In genomic region chr22:47162865-47163264, GRCh38 we compare ENCODE assay signal across 27 cellular contexts.
DNase-seq lines count a peak whose midpoint lies in the region; ATAC-seq and TF ChIP-seq lines count a peak whose summit lies in the region.
"Had no signal": no experiment of that assay in that cellular context is flagged by ENCODE, and none has a peak within 500 bp of the region (broad histone marks: within the 10 kb centered on the region; RNA-seq: fewer than 3 reads in every experiment).

No MANE protein-coding gene starts in this region.

- ATAC-seq in activated naive CD8-positive, alpha-beta T cell treated with anti-CD3 and anti-CD28 coated beads, Interleukin-2, amount 10 ng/mL, durations not matched to agents 7 days and 5 days (ENCODE audit: low read depth): no peak
- ATAC-seq in activated naive CD8-positive, alpha-beta T cell treated with anti-CD3 and anti-CD28 coated beads, Interleukin-2, amount 50 U/mL, for 24 hours: no peak
- no peak for ATAC-seq in GM19023 (IDR thresholded peaks at IDR 0.05; ENCODE audit: unreplicated experiment)
- no peak for ATAC-seq in activated T-helper 17 cell treated with anti-CD3 and anti-CD28 coated beads, Interleukin-2, amount 50 U/mL, for 72 hours (replicated peaks)
- ATAC-seq: A549; effector memory CD8-positive, alpha-beta T cell; naive thymus-derived CD4-positive, alpha-beta T cell had no signal

- DNase-seq in activated naive CD8-positive, alpha-beta T cell treated with anti-CD3 and anti-CD28 coated beads, Interleukin-2, amount 10 ng/mL, durations not matched to agents 7 days and 5 days: peak; percentile 17
- no peak for DNase-seq in activated naive CD8-positive, alpha-beta T cell treated with anti-CD3 and anti-CD28 coated beads, Interleukin-2, amount 50 U/mL, for 24 hours
- DNase-seq in adrenal gland (peak in 4 of 7 donors; percentile 2 to 41 (median 8)), mesenteric fat pad (ENCODE audit: low spot score) (peak; percentile 67), transverse colon (peak; percentile 3), esophagus squamous epithelium (lab: John Stamatoyannopoulos, UW) (no peak)
- DNase-seq: activated B cell treated with CpG ODN at 0.5 μM for 24 hours; activated CD4-positive, alpha-beta memory T cell treated with anti-CD3 and anti-CD28 coated beads for 36 hours; activated CD8-positive, alpha-beta memory T cell treated with anti-CD3 and anti-CD28 coated beads, Interleukin-2, amount 50 U/mL, for 4 hours; CD4-positive, alpha-beta T cell; effector memory CD8-positive, alpha-beta T cell; GM23248; naive thymus-derived CD4-positive, alpha-beta T cell; NCI-H1048; NCI-H2107; NCI-H345; NCI-H82; occipital lobe; small intestine; stimulated activated naive CD4-positive, alpha-beta T cell had no signal

- H3K27me3 Mint-ChIP-seq in activated naive CD8-positive, alpha-beta T cell treated with anti-CD3 and anti-CD28 coated beads, Interleukin-2, amount 10 ng/mL, durations not matched to agents 7 days and 5 days: no peaks in the 10 kb centered on the region
- H3K27me3 Mint-ChIP-seq in activated naive CD8-positive, alpha-beta T cell treated with anti-CD3 and anti-CD28 coated beads, Interleukin-2, amount 50 U/mL, for 24 hours: no peaks in the 10 kb centered on the region
- H3K27me3 Mint-ChIP-seq in activated T-helper 17 cell treated with anti-CD3 and anti-CD28 coated beads, Interleukin-2, amount 50 U/mL, for 72 hours: no peaks in the 10 kb centered on the region
- H3K27me3 Mint-ChIP-seq: activated B cell treated with CpG ODN at 0.5 μM for 24 hours; activated CD4-positive, alpha-beta memory T cell treated with anti-CD3 and anti-CD28 coated beads for 36 hours; activated naive CD4-positive, alpha-beta T cell treated with anti-CD3 and anti-CD28 coated beads, Interleukin-2, amount 50 U/mL, for 24 hours; CD4-positive, alpha-beta T cell; effector memory CD8-positive, alpha-beta T cell; naive thymus-derived CD4-positive, alpha-beta T cell had no signal

- no peaks in the 10 kb centered on the region for H3K36me3 ChIP-seq in adrenal gland (replicated peaks in 1 of 2)
- H3K36me3 ChIP-seq in transverse colon: no peaks in the 10 kb centered on the region
- peaks cover 0 to 37% (median 0%) of the 10 kb centered on the region in 3 donors for H3K36me3 ChIP-seq in esophagus squamous epithelium
- H3K36me3 ChIP-seq: cardiac muscle cell, vagina had no signal

- H3K4me3 Mint-ChIP-seq in activated naive CD8-positive, alpha-beta T cell treated with anti-CD3 and anti-CD28 coated beads, Interleukin-2, amount 10 ng/mL, durations not matched to agents 7 days and 5 days: no peak overlapping the region
- H3K4me3 Mint-ChIP-seq in activated naive CD8-positive, alpha-beta T cell treated with anti-CD3 and anti-CD28 coated beads, Interleukin-2, amount 50 U/mL, for 24 hours: no peak overlapping the region
- no peak overlapping the region for H3K4me3 Mint-ChIP-seq in activated T-helper 17 cell treated with anti-CD3 and anti-CD28 coated beads, Interleukin-2, amount 50 U/mL, for 72 hours
- H3K4me3 Mint-ChIP-seq: activated B cell treated with CpG ODN at 0.5 μM for 24 hours; activated CD4-positive, alpha-beta memory T cell treated with anti-CD3 and anti-CD28 coated beads for 36 hours; activated naive CD4-positive, alpha-beta T cell treated with anti-CD3 and anti-CD28 coated beads, Interleukin-2, amount 50 U/mL, for 24 hours; CD4-positive, alpha-beta T cell; effector memory CD8-positive, alpha-beta T cell; naive thymus-derived CD4-positive, alpha-beta T cell had no signal

- TF ChIP-seq CTCF in adrenal gland (IDR thresholded peaks at IDR 0.05) (no peak), transverse colon (IDR thresholded peaks at IDR 0.05) (no peak), esophagus squamous epithelium (IDR thresholded peaks at IDR 0.05) (no peak)

- H3K4me1 ChIP-seq in adrenal gland (replicated peaks in 1 of 2) (no peaks in the 10 kb centered on the region), transverse colon (no peaks in the 10 kb centered on the region), esophagus squamous epithelium (no peaks in the 10 kb centered on the region)
- H3K4me1 ChIP-seq: A549, ascending aorta, vagina had no signal

- intact Hi-C loops in adrenal gland (cut with DNase I) (no loop called here), transverse colon (cut with DNase I; ENCODE audit: low total_unique reads) (no loop called here), esophagus squamous epithelium (cut with DNase I) (no loop called here)

- H3K4me3 ChIP-seq in adrenal gland (no peak overlapping the region), transverse colon (no peak overlapping the region), esophagus squamous epithelium (no peak overlapping the region)
- H3K4me3 ChIP-seq: A549, ascending aorta, cardiac muscle cell, GM23248, vagina had no signal

- H3K9me3 ChIP-seq in adrenal gland (replicated peaks in 1 of 3): no peaks in the 10 kb centered on the region
- H3K9me3 ChIP-seq in transverse colon: no peaks in the 10 kb centered on the region
- H3K9me3 ChIP-seq in esophagus squamous epithelium: no peaks in the 10 kb centered on the region
- H3K9me3 ChIP-seq: A549, ascending aorta, vagina had no signal

- 79 to 93% (median 84%) methylated on average over 4 to 10 of the region's 10 CpGs for WGBS in adrenal gland, 4 donors
- 84 to 88% methylated on average over 2 to 10 of the region's 10 CpGs for WGBS in transverse colon (ENCODE audit: low coverage in 1 of 2), 2 donors
- whole genome bisulfite sequencing in esophagus squamous epithelium, 2 donors: 74 to 85% methylated on average over 2 to 3 of the region's 10 CpGs

- H3K9me3 Mint-ChIP-seq in activated naive CD8-positive, alpha-beta T cell treated with anti-CD3 and anti-CD28 coated beads, Interleukin-2, amount 10 ng/mL, durations not matched to agents 7 days and 5 days: no peaks in the 10 kb centered on the region
- no peaks in the 10 kb centered on the region for H3K9me3 Mint-ChIP-seq in activated naive CD8-positive, alpha-beta T cell treated with anti-CD3 and anti-CD28 coated beads, Interleukin-2, amount 50 U/mL, for 24 hours
- H3K9me3 Mint-ChIP-seq in activated T-helper 17 cell treated with anti-CD3 and anti-CD28 coated beads, Interleukin-2, amount 50 U/mL, for 72 hours: no peaks in the 10 kb centered on the region
- H3K9me3 Mint-ChIP-seq: activated B cell treated with CpG ODN at 0.5 μM for 24 hours; activated CD4-positive, alpha-beta memory T cell treated with anti-CD3 and anti-CD28 coated beads for 36 hours; activated naive CD4-positive, alpha-beta T cell treated with anti-CD3 and anti-CD28 coated beads, Interleukin-2, amount 50 U/mL, for 24 hours; CD4-positive, alpha-beta T cell; effector memory CD8-positive, alpha-beta T cell had no signal

- POLR2A ChIA-PET in activated naive CD8-positive, alpha-beta T cell treated with anti-CD3 and anti-CD28 coated beads, Interleukin-2, amount 10 ng/mL, durations not matched to agents 7 days and 5 days (lab: Charles Lee): no interaction called here

- no peak for TF ChIP-seq EP300 in transverse colon (IDR thresholded peaks at IDR 0.05; ENCODE audit: low read depth)

- H3K27ac Mint-ChIP-seq in activated naive CD8-positive, alpha-beta T cell treated with anti-CD3 and anti-CD28 coated beads, Interleukin-2, amount 10 ng/mL, durations not matched to agents 7 days and 5 days: peak overlapping the region; percentile 60
- no peak overlapping the region for H3K27ac Mint-ChIP-seq in activated naive CD8-positive, alpha-beta T cell treated with anti-CD3 and anti-CD28 coated beads, Interleukin-2, amount 50 U/mL, for 24 hours
- H3K27ac Mint-ChIP-seq in activated T-helper 17 cell treated with anti-CD3 and anti-CD28 coated beads, Interleukin-2, amount 50 U/mL, for 72 hours: no peak overlapping the region
- H3K27ac Mint-ChIP-seq: activated B cell treated with CpG ODN at 0.5 μM for 24 hours; activated CD4-positive, alpha-beta memory T cell treated with anti-CD3 and anti-CD28 coated beads for 36 hours; activated naive CD4-positive, alpha-beta T cell treated with anti-CD3 and anti-CD28 coated beads, Interleukin-2, amount 50 U/mL, for 24 hours; CD4-positive, alpha-beta T cell; naive thymus-derived CD4-positive, alpha-beta T cell had no signal

- H3K27ac ChIP-seq in adrenal gland: no peak overlapping the region
- no peak overlapping the region for H3K27ac ChIP-seq in transverse colon
- no peak overlapping the region for H3K27ac ChIP-seq in esophagus squamous epithelium
- H3K27ac ChIP-seq: A549, ascending aorta, cardiac muscle cell, GM23248, vagina had no signal

- no peaks in the 10 kb centered on the region for H3K4me1 Mint-ChIP-seq in activated naive CD8-positive, alpha-beta T cell treated with anti-CD3 and anti-CD28 coated beads, Interleukin-2, amount 10 ng/mL, durations not matched to agents 7 days and 5 days
- no peaks in the 10 kb centered on the region for H3K4me1 Mint-ChIP-seq in activated naive CD8-positive, alpha-beta T cell treated with anti-CD3 and anti-CD28 coated beads, Interleukin-2, amount 50 U/mL, for 24 hours
- no peaks in the 10 kb centered on the region for H3K4me1 Mint-ChIP-seq in activated T-helper 17 cell treated with anti-CD3 and anti-CD28 coated beads, Interleukin-2, amount 50 U/mL, for 72 hours
- H3K4me1 Mint-ChIP-seq: activated naive CD4-positive, alpha-beta T cell treated with anti-CD3 and anti-CD28 coated beads, Interleukin-2, amount 50 U/mL, for 24 hours had no signal

- no peak for TF ChIP-seq POLR2A in adrenal gland (IDR thresholded peaks at IDR 0.05)
- TF ChIP-seq POLR2A in transverse colon (IDR thresholded peaks at IDR 0.05): no peak
- TF ChIP-seq POLR2A in esophagus squamous epithelium (IDR thresholded peaks at IDR 0.05): no peak

- in situ Hi-C loops in transverse colon (cut with MboI; ENCODE audit: low pct_ligation_motif_present in 1 of 4, low pct_unique_long_range_greater_than_20kb in 1 of 4, low sequenced_read_pairs in 3 of 4): no loop called here

- H3K36me3 Mint-ChIP-seq in activated naive CD8-positive, alpha-beta T cell treated with anti-CD3 and anti-CD28 coated beads, Interleukin-2, amount 10 ng/mL, durations not matched to agents 7 days and 5 days: no peaks in the 10 kb centered on the region
- peaks cover 5% of the 10 kb centered on the region for H3K36me3 Mint-ChIP-seq in activated naive CD8-positive, alpha-beta T cell treated with anti-CD3 and anti-CD28 coated beads, Interleukin-2, amount 50 U/mL, for 24 hours (ENCODE audit: low read depth)
- H3K36me3 Mint-ChIP-seq in activated T-helper 17 cell treated with anti-CD3 and anti-CD28 coated beads, Interleukin-2, amount 50 U/mL, for 72 hours (ENCODE audit: low read depth): peaks cover 46% of the 10 kb centered on the region

- no peaks in the 10 kb centered on the region for H3K27me3 ChIP-seq in adrenal gland
- H3K27me3 ChIP-seq in transverse colon: no peaks in the 10 kb centered on the region
- H3K27me3 ChIP-seq in esophagus squamous epithelium: no peaks in the 10 kb centered on the region
- H3K27me3 ChIP-seq: ascending aorta, cardiac muscle cell, vagina had no signal

Comparison
In these comparisons a context has a peak if more than half of its experiments do, and no peak if none do; other contexts are left out.
1. DNase-seq: peak in activated naive CD8-positive, alpha-beta T cell treated with anti-CD3 and anti-CD28 coated beads, Interleukin-2, amount 10 ng/mL, durations not matched to agents 7 days and 5 days (single experiment), adrenal gland (4 of 7), mesenteric fat pad (single experiment) and transverse colon (single experiment); none in activated naive CD8-positive, alpha-beta T cell treated with anti-CD3 and anti-CD28 coated beads, Interleukin-2, amount 50 U/mL, for 24 hours (single experiment) and esophagus squamous epithelium (single experiment).